Comparison of ENCODE assay signal across 18 cellular contexts in the genomic region with DNA sequence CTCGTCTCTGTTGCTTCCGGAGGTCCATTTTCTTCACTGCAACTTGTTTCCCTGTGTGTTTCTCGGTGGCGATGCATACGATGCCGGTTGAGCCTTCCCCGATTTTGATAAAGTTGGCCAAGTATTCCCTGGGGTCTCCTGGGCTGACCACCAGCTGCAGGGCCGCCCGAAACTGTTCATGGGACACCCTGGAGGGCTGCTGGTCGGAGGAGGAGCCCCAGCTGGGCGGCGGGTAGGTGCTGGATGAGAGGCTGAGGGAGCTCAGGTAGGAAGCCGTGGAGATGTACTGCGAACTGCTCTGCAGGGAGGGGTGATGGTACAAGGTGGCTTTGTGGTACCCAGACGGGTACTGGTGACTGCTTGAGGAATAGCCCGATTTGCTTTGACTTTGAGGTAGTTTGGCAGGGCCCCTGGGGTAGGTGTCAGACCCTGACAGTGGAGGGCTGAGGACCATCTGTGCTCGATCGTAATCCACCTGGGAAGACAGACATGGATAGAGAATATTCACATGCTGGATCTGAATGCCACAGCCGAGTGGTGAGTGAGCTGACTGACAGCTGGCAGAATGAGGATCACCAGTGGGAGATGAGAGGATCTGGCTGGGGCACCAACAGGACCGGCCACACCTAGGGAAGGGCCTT. TPM values are rescaled to one million over a fixed set of nuclear protein-coding genes. Genes with fewer than 3 reads are reported as not detected.
"Had no signal": no experiment of that assay in that cellular context is flagged by ENCODE, and none has a peak within 500 bp of the region (broad histone marks: within the 10 kb centered on the region; RNA-seq: fewer than 3 reads in every experiment).

No MANE protein-coding gene starts in this region.

- H3K36me3 ChIP-seq: SJSA1 had no signal

- H3K4me3 ChIP-seq: SJSA1 had no signal

- H3K27ac ChIP-seq: SJSA1 had no signal

- H3K9me3 ChIP-seq: SJSA1, SK-N-SH had no signal

- H3K4me2 ChIP-seq: SK-N-SH had no signal

- H3K4me1 ChIP-seq: SJSA1 had no signal

- DNase-seq: KBM-7, NCI-H1048, NCI-H1105, NCI-H1417, NCI-H1436 treated with DMSO at 0.1 percent for 48 hours, NCI-H1694, NCI-H187 treated with DMSO at 0.1 percent for 48 hours, NCI-H2029 treated with DMSO at 0.1 percent for 48 hours, NCI-H226, NCI-H446 treated with DMSO at 0.1 percent for 48 hours, NCI-H526, Right ventricle myocardium superior, RPMI8226, SIG-M5 had no signal

- H3K9ac ChIP-seq: SK-N-SH had no signal

RNA-seq across cellular contexts. Expression of a gene that starts 51.6 kb away (rescaled TPM):
- total RNA-seq: HT-29, MCF 10A, Right ventricle myocardium superior, SJSA1 had no signal
